Comparison of ENCODE assay signal across 8 cellular contexts in genomic region chr4:99893029-99893428, GRCh38. TPM values are rescaled to one million over a fixed set of nuclear protein-coding genes. Genes with fewer than 3 reads are reported as not detected.
DNase-seq lines count a peak whose midpoint lies in the region; ATAC-seq and TF ChIP-seq lines count a peak whose summit lies in the region.

No MANE protein-coding gene starts in this region.

- CTCF ChIA-PET in CD8-positive, alpha-beta memory T cell (lab: Charles Lee) = interaction anchor here (0.7 to 4.0 kb wide), 3 partner anchors 54 to 330 kb away, joined by 5 to 36 read pairs (median 6); partner anchors contain the start of genes DNAJB14 and TRMT10A

- ATAC-seq in effector memory CD8-positive, alpha-beta T cell (replicated peaks) = no peak
- ATAC-seq in GM18505 (IDR thresholded peaks at IDR 0.05; ENCODE audit: unreplicated experiment) (no peak), GM18502 (IDR thresholded peaks at IDR 0.05; ENCODE audit: poor library complexity, unreplicated experiment) (no peak)

- no peak overlapping the region for H2AFZ ChIP-seq in neuron (ENCODE audit: low read depth, low read length)

- peak overlapping the region; percentile 96 to 100 (median 98) for H3K4me3 Mint-ChIP-seq in CD8-positive, alpha-beta memory T cell
- H3K4me3 Mint-ChIP-seq in effector memory CD8-positive, alpha-beta T cell = peak overlapping the region; percentile 94 to 96

- TF ChIP-seq POLR2A in GM18505 (IDR thresholded peaks at IDR 0.05; ENCODE audit: borderline replicate concordance, extremely low read depth, insufficient read depth, insufficient read length) = no peak

- H3K9me3 ChIP-seq in CD8-positive, alpha-beta memory T cell (ENCODE audit: low read length) = no peaks in the 10 kb centered on the region
- H3K9me3 ChIP-seq in NT2/D1 (ENCODE audit: insufficient read depth, low read length) (no peaks in the 10 kb centered on the region), neuron (ENCODE audit: low read length) (no peaks in the 10 kb centered on the region)

- no peaks in the 10 kb centered on the region for H3K9me3 Mint-ChIP-seq in CD8-positive, alpha-beta memory T cell
- no peaks in the 10 kb centered on the region for H3K9me3 Mint-ChIP-seq in effector memory CD8-positive, alpha-beta T cell

- no peak overlapping the region for H3K9ac ChIP-seq in NT2/D1 (ENCODE audit: insufficient read length, low read depth)

- peaks cover 5% of the 10 kb centered on the region for H3K36me3 ChIP-seq in CD8-positive, alpha-beta memory T cell (ENCODE audit: insufficient read depth, low read length)
- H3K36me3 ChIP-seq in NT2/D1 (ENCODE audit: insufficient read depth, insufficient read length, low read length) (peaks cover 9% of the 10 kb centered on the region), neuron (ENCODE audit: insufficient read depth, low read length) (peaks cover 5% of the 10 kb centered on the region)

- no peak overlapping the region for H3K27ac ChIP-seq in CD8-positive, alpha-beta memory T cell (ENCODE audit: low read depth, low read length)

- POLR2A ChIA-PET in CD8-positive, alpha-beta memory T cell (lab: Charles Lee) = no interaction called here

- H3K36me3 Mint-ChIP-seq in CD8-positive, alpha-beta memory T cell = peaks cover 0 to 34% (median 6%) of the 10 kb centered on the region in 3 donors
- H3K36me3 Mint-ChIP-seq in effector memory CD8-positive, alpha-beta T cell (ENCODE audit: insufficient read depth) = peaks cover 10% of the 10 kb centered on the region

- no peak for DNase-seq in CD8-positive, alpha-beta memory T cell
- DNase-seq in NT2/D1 (ENCODE audit: low read depth, low spot score) (no peak), NCI-H526 (lab: John Stamatoyannopoulos, UW) (no peak)
- DNase-seq in effector memory CD8-positive, alpha-beta T cell = no peak
- DNase-seq in activated CD4-positive, CD25-positive, alpha-beta regulatory T cell (lab: John Stamatoyannopoulos, UW) = no peak

- H3K27ac Mint-ChIP-seq in CD8-positive, alpha-beta memory T cell = peak overlapping the region in 7 of 8 donors; percentile 44 to 99 (median 98)
- peak overlapping the region; percentile 97 to 98 for H3K27ac Mint-ChIP-seq in effector memory CD8-positive, alpha-beta T cell

- H3K27me3 ChIP-seq in CD8-positive, alpha-beta memory T cell (ENCODE audit: insufficient read depth, low read length, poor library complexity, severe bottlenecking) = no peaks in the 10 kb centered on the region
- no peaks in the 10 kb centered on the region for H3K27me3 ChIP-seq in NT2/D1 (ENCODE audit: insufficient read depth, insufficient read length)
- no peaks in the 10 kb centered on the region for H3K27me3 ChIP-seq in neuron (ENCODE audit: insufficient read depth, low read length)

- H3K4me1 ChIP-seq in CD8-positive, alpha-beta memory T cell (ENCODE audit: insufficient read depth, low read length) = peaks cover 20% of the 10 kb centered on the region
- H3K4me1 ChIP-seq in NT2/D1 (ENCODE audit: insufficient read depth, insufficient read length) (no peaks in the 10 kb centered on the region), neuron (ENCODE audit: insufficient read depth, low read length) (peaks cover 11% of the 10 kb centered on the region)

- peaks cover 45 to 59% (median 54%) of the 10 kb centered on the region in 3 donors for H3K4me1 Mint-ChIP-seq in CD8-positive, alpha-beta memory T cell
- H3K4me1 Mint-ChIP-seq in effector memory CD8-positive, alpha-beta T cell (ENCODE audit: low read depth in 2 of 2) = peaks cover 18 to 34% of the 10 kb centered on the region in 2 donors

- no peaks in the 10 kb centered on the region for H3K27me3 Mint-ChIP-seq in CD8-positive, alpha-beta memory T cell
- H3K27me3 Mint-ChIP-seq in effector memory CD8-positive, alpha-beta T cell = no peaks in the 10 kb centered on the region

- peak overlapping the region; percentile 88 for H3K4me3 ChIP-seq in CD8-positive, alpha-beta memory T cell (ENCODE audit: low read length)
- peak overlapping the region; percentile 80 for H3K4me3 ChIP-seq in NT2/D1 (ENCODE audit: insufficient read length, low read depth)
- peak overlapping the region; percentile 86 for H3K4me3 ChIP-seq in neuron (ENCODE audit: low read length)

RNA-seq across cellular contexts. Expression of gene LAMTOR3, which starts 1.2 kb away (rescaled TPM):
- 10 to 100 TPM; 35.7 to 37.9 TPM for total RNA-seq in CD8-positive, alpha-beta memory T cell
- 39.0 TPM for polyA plus RNA-seq in CD8-positive, alpha-beta memory T cell

RNA-seq across cellular contexts. Expression of gene DNAJB14, which starts 53.4 kb away (rescaled TPM):
- total RNA-seq in CD8-positive, alpha-beta memory T cell = 10 to 100 TPM; 43.8 to 46.5 TPM
- 63.3 TPM for polyA plus RNA-seq in CD8-positive, alpha-beta memory T cell

RNA-seq across cellular contexts. Expression of gene H2AZ1, which starts 57.0 kb away (rescaled TPM):
- total RNA-seq in CD8-positive, alpha-beta memory T cell = 100 to 1,000 TPM; 494 to 515 TPM
- polyA plus RNA-seq in CD8-positive, alpha-beta memory T cell = 372 TPM
